In genomic region chr1:154474802-154475201, GRCh38 we compare ENCODE assay signal across 10 cellular contexts. TPM values are rescaled to one million over a fixed set of nuclear protein-coding genes. Genes with fewer than 3 reads are reported as not detected.
DNase-seq lines count a peak whose midpoint lies in the region; ATAC-seq and TF ChIP-seq lines count a peak whose summit lies in the region.
"Had no signal": no experiment of that assay in that cellular context is flagged by ENCODE, and none has a peak within 500 bp of the region (broad histone marks: within the 10 kb centered on the region; RNA-seq: fewer than 3 reads in every experiment).

No MANE protein-coding gene starts in this region.

- POLR2A ChIA-PET in BJ (lab: Charles Lee) = no interaction called here

- CTCF ChIA-PET in BJ (lab: Yijun Ruan, JAX) = interaction anchor here (0.5 to 1.0 kb wide), 2 partner anchors 9 to 12 kb away, joined by 3 to 4 read pairs; no protein-coding TSS in a partner anchor

- H3K4me3 ChIP-seq in BJ (ENCODE audit: low read depth, low read length) (no peak overlapping the region), endodermal cell (ENCODE audit: low read length) (no peak overlapping the region)

- no peak overlapping the region for H3K27ac ChIP-seq in endodermal cell (ENCODE audit: low read depth, low read length)

- peaks cover 12% of the 10 kb centered on the region for H3K4me1 Mint-ChIP-seq in activated CD4-positive, alpha-beta T cell treated with anti-CD3 and anti-CD28 coated beads, Interleukin-2, amount 10 ng/mL, durations not matched to agents 24 days and 14 days
- no peaks in the 10 kb centered on the region for H3K4me1 Mint-ChIP-seq in endodermal cell

- H3K9ac ChIP-seq in endodermal cell (ENCODE audit: extremely low read depth, low read length, poor library complexity, severe bottlenecking) = no peak overlapping the region

- no peaks in the 10 kb centered on the region for H3K36me3 Mint-ChIP-seq in activated CD4-positive, alpha-beta T cell treated with anti-CD3 and anti-CD28 coated beads, Interleukin-2, amount 10 ng/mL, durations not matched to agents 24 days and 14 days (ENCODE audit: low read depth)
- no peaks in the 10 kb centered on the region for H3K36me3 Mint-ChIP-seq in endodermal cell (ENCODE audit: low read depth)

- TF ChIP-seq CTCF in BJ (IDR thresholded peaks at IDR 0.05; ENCODE audit: insufficient read depth, low read depth, low read length) (no peak), endodermal cell (conservative IDR thresholded peaks at IDR 0.05) (no peak)

- no peaks in the 10 kb centered on the region for H3K9me3 ChIP-seq in endodermal cell (ENCODE audit: control insufficient read depth, low read length)

- DNase-seq in BJ (ENCODE audit: low read depth) (peak; percentile 86), MV-4-11 (lab: John Stamatoyannopoulos, UW) (peak; percentile 40), dermis blood vessel endothelial cell (peak; percentile 80), myocyte (ENCODE audit: low read depth) (peak; percentile 75), endodermal cell (no peak)
- DNase-seq in activated CD4-positive, alpha-beta T cell treated with anti-CD3 and anti-CD28 coated beads, Interleukin-2, amount 10 ng/mL, durations not matched to agents 24 days and 14 days = no peak
- DNase-seq: activated T-cell treated with anti-CD3 and anti-CD28 coated beads, Interleukin-2, amount 50 U/mL, for 1 hour had no signal

- H3K36me3 ChIP-seq in BJ (ENCODE audit: control insufficient read depth, insufficient read depth, low read length) (no peaks in the 10 kb centered on the region), endodermal cell (ENCODE audit: control insufficient read depth, insufficient read depth, low read length) (no peaks in the 10 kb centered on the region)

- intact Hi-C loops in activated CD4-positive, alpha-beta T cell treated with anti-CD3 and anti-CD28 coated beads, Interleukin-2, amount 10 ng/mL, durations not matched to agents 24 days and 14 days (cut with micrococcal nuclease) = loop anchor here (5.0 kb wide), 1 partner anchor 68 kb away; the partner anchor contains the start of gene IL6R

- ATAC-seq in HG02885 (IDR thresholded peaks at IDR 0.05; ENCODE audit: poor library complexity, unreplicated experiment) (no peak), GM19463 (IDR thresholded peaks at IDR 0.05; ENCODE audit: unreplicated experiment) (no peak)

- H3K4me3 Mint-ChIP-seq in activated CD4-positive, alpha-beta T cell treated with anti-CD3 and anti-CD28 coated beads, Interleukin-2, amount 10 ng/mL, durations not matched to agents 24 days and 14 days = no peak overlapping the region
- H3K4me3 Mint-ChIP-seq in endodermal cell = no peak overlapping the region

- peaks cover 1% of the 10 kb centered on the region for H3K27me3 Mint-ChIP-seq in activated CD4-positive, alpha-beta T cell treated with anti-CD3 and anti-CD28 coated beads, Interleukin-2, amount 10 ng/mL, durations not matched to agents 24 days and 14 days
- no peaks in the 10 kb centered on the region for H3K27me3 Mint-ChIP-seq in endodermal cell (ENCODE audit: insufficient read depth)

- no peak overlapping the region for H3K27ac Mint-ChIP-seq in activated CD4-positive, alpha-beta T cell treated with anti-CD3 and anti-CD28 coated beads, Interleukin-2, amount 10 ng/mL, durations not matched to agents 24 days and 14 days
- no peak overlapping the region for H3K27ac Mint-ChIP-seq in endodermal cell

- WGBS in endodermal cell (ENCODE audit: insufficient coverage in 1 of 2, insufficient read length in 1 of 2), 2 experiments = 87 to 90% methylated on average over 2 to 3 of the region's 3 CpGs

- no peaks in the 10 kb centered on the region for H3K4me1 ChIP-seq in endodermal cell (ENCODE audit: control insufficient read depth, insufficient read depth, low read length)

- H3K9me3 Mint-ChIP-seq in activated CD4-positive, alpha-beta T cell treated with anti-CD3 and anti-CD28 coated beads, Interleukin-2, amount 10 ng/mL, durations not matched to agents 24 days and 14 days = no peaks in the 10 kb centered on the region
- no peaks in the 10 kb centered on the region for H3K9me3 Mint-ChIP-seq in endodermal cell

- H3K27me3 ChIP-seq in BJ (ENCODE audit: control insufficient read depth, insufficient read depth, low read length) (no peaks in the 10 kb centered on the region), endodermal cell (ENCODE audit: control insufficient read depth, insufficient read depth, low read length, poor library complexity, severe bottlenecking) (no peaks in the 10 kb centered on the region)

RNA-seq across cellular contexts. Expression of gene TDRD10, which starts 27.2 kb away (rescaled TPM):
- not detected in 2 replicates for polyA plus RNA-seq in BJ (2011; rRNA removed)
- polyA minus RNA-seq in BJ (2011; rRNA and poly(A)+ RNA removed) = not detected in 2 replicates
- total RNA-seq in dermis blood vessel endothelial cell = 5.3 and 6.0 TPM in 2 replicates
- total RNA-seq in myocyte = not detected in 2 replicates
- polyA plus RNA-seq in myocyte (2012) = not detected
- not detected in 2 replicates for total RNA-seq in activated CD4-positive, alpha-beta T cell treated with anti-CD3 and anti-CD28 coated beads, Interleukin-2, amount 10 ng/mL, durations not matched to agents 24 days and 14 days
- not detected for total RNA-seq in endodermal cell
- not detected for polyA plus RNA-seq in endodermal cell (2013, experiment 1 of 2)
- polyA plus RNA-seq in endodermal cell (2013, experiment 2 of 2) = not detected
- total RNA-seq: NCI-H460 had no signal

RNA-seq across cellular contexts. Expression of gene SHE, which starts 27.4 kb away (rescaled TPM):
- polyA plus RNA-seq in BJ (2011; rRNA removed) = not detected in 2 replicates
- not detected in 2 replicates for polyA minus RNA-seq in BJ (2011; rRNA and poly(A)+ RNA removed)
- 108 and 177 TPM in 2 replicates for total RNA-seq in dermis blood vessel endothelial cell
- total RNA-seq in myocyte = not detected in 2 replicates
- polyA plus RNA-seq in myocyte (2012) = not detected
- total RNA-seq in activated CD4-positive, alpha-beta T cell treated with anti-CD3 and anti-CD28 coated beads, Interleukin-2, amount 10 ng/mL, durations not matched to agents 24 days and 14 days = not detected in 2 replicates
- under 1 TPM; 0.24 to 0.35 TPM for total RNA-seq in endodermal cell
- polyA plus RNA-seq in endodermal cell (2013, experiment 1 of 2) = 0.14 TPM
- polyA plus RNA-seq in endodermal cell (2013, experiment 2 of 2) = 0.17 TPM

Comparison
In these comparisons a context has a peak if more than half of its experiments do, and no peak if none do; other contexts are left out.
1. DNase-seq: peak in BJ (single experiment), MV-4-11 (single experiment), dermis blood vessel endothelial cell (single experiment) and myocyte (single experiment); none in activated CD4-positive, alpha-beta T cell treated with anti-CD3 and anti-CD28 coated beads, Interleukin-2, amount 10 ng/mL, durations not matched to agents 24 days and 14 days (single experiment) and endodermal cell (single experiment).
2. RNA of gene SHE, which starts 27.4 kb away (total RNA-seq): 108 to 177 TPM in dermis blood vessel endothelial cell; 0.24 to 0.35 TPM in endodermal cell, not detected in myocyte and not detected in activated CD4-positive, alpha-beta T cell treated with anti-CD3 and anti-CD28 coated beads, Interleukin-2, amount 10 ng/mL, durations not matched to agents 24 days and 14 days; every median in the first group is over 10 times any median in the second.